ENCODE assay signal across 26 cellular contexts in genomic region chr5:93384977-93385376, GRCh38.
"Had no signal": no experiment of that assay in that cellular context is flagged by ENCODE, and none has a peak within 500 bp of the region (broad histone marks: within the 10 kb centered on the region; RNA-seq: fewer than 3 reads in every experiment).

No MANE protein-coding gene starts in this region.

- H3K27ac Mint-ChIP-seq: mesothelial cell of epicardium; naive B cell; natural killer cell; progenitor cell of endocrine pancreas; stimulated activated naive B cell treated with anti-CD40 and anti-IgM and Interleukin-4, amounts not matched to agents 10 μg/mL and 1 μg/mL and 100 μg/mL, for 72 hours had no signal

- DNase-seq: kidney glomerular epithelial cell; left cardiac atrium; left lung; lower lobe of right lung; mesendoderm; naive B cell; natural killer cell; ovary; right lobe of liver; stimulated activated CD4-positive, alpha-beta T cell treated with anti-CD3 and anti-CD28 coated beads, Interleukin-1b, Interleukin-23, amount 100 ng/mL, for 48 hours; stimulated activated CD4-positive, alpha-beta T cell treated with anti-CD3 and anti-CD28 coated beads, Interleukin-2, amount 100 ng/mL, for 48 hours; stimulated activated CD4-positive, alpha-beta T cell treated with anti-CD3 and anti-CD28 coated beads, Interleukin-4, amount 100 ng/mL, for 4 hours; stimulated activated CD8-positive, alpha-beta memory T cell treated with anti-CD3 and anti-CD28 coated beads, Interleukin-4, amount 100 ng/mL, for 48 hours; stimulated activated naive B cell treated with anti-CD40 and anti-IgM and Interleukin-4, amounts not matched to agents 10 μg/mL and 1 μg/mL and 100 μg/mL, for 72 hours; stimulated activated naive CD8-positive, alpha-beta T cell treated with anti-CD3 and anti-CD28 coated beads, Interleukin-15, Interleukin-2, amounts not matched to agents 100 U/mL and 50 U/mL, for 24 hours; stomach; testis; thyroid gland; transverse colon; upper lobe of left lung had no signal

- H3K36me3 ChIP-seq: left lung, lower lobe of right lung, ovary, right atrium auricular region, right lobe of liver, stomach, thyroid gland, transverse colon, upper lobe of left lung, vagina had no signal

- H3K27ac ChIP-seq: hepatocyte, left lung, lower lobe of right lung, ovary, right atrium auricular region, right lobe of liver, stomach, testis, thyroid gland, transverse colon, upper lobe of left lung, vagina had no signal

- ATAC-seq: left cardiac atrium; left lung; lower lobe of right lung; natural killer cell; right lobe of liver; stimulated activated naive B cell treated with anti-CD40 and anti-IgM and Interleukin-4, amounts not matched to agents 10 μg/mL and 1 μg/mL and 100 μg/mL, for 72 hours; stimulated activated naive CD8-positive, alpha-beta T cell treated with anti-CD3 and anti-CD28 coated beads, Interleukin-15, Interleukin-2, amounts not matched to agents 100 U/mL and 50 U/mL, for 24 hours had no signal

- H3K27me3 Mint-ChIP-seq: progenitor cell of endocrine pancreas; stimulated activated naive B cell treated with anti-CD40 and anti-IgM and Interleukin-4, amounts not matched to agents 10 μg/mL and 1 μg/mL and 100 μg/mL, for 72 hours had no signal

- H3K4me3 Mint-ChIP-seq: mesothelial cell of epicardium; naive B cell; natural killer cell; stimulated activated naive B cell treated with anti-CD40 and anti-IgM and Interleukin-4, amounts not matched to agents 10 μg/mL and 1 μg/mL and 100 μg/mL, for 72 hours had no signal

- H3K4me1 ChIP-seq: left lung, lower lobe of right lung, right atrium auricular region, right lobe of liver, stomach, testis, thyroid gland, transverse colon, upper lobe of left lung, vagina had no signal

- H3K4me2 ChIP-seq: hepatocyte, smooth muscle cell had no signal

- H3K4me1 Mint-ChIP-seq: naive B cell; natural killer cell; stimulated activated naive B cell treated with anti-CD40 and anti-IgM and Interleukin-4, amounts not matched to agents 10 μg/mL and 1 μg/mL and 100 μg/mL, for 72 hours had no signal

- H3K9me3 ChIP-seq: left lung, lower lobe of right lung, ovary, right atrium auricular region, right lobe of liver, stomach, testis, thyroid gland, transverse colon, upper lobe of left lung, vagina had no signal

- H3K36me3 Mint-ChIP-seq: naive B cell; natural killer cell; stimulated activated naive B cell treated with anti-CD40 and anti-IgM and Interleukin-4, amounts not matched to agents 10 μg/mL and 1 μg/mL and 100 μg/mL, for 72 hours had no signal

- H3K79me2 ChIP-seq: hepatocyte had no signal

- H2AFZ ChIP-seq: hepatocyte had no signal

- H3K27me3 ChIP-seq: hepatocyte, left lung, ovary, right atrium auricular region, right lobe of liver, stomach, testis, thyroid gland, transverse colon, upper lobe of left lung, vagina had no signal

- H3K4me3 ChIP-seq: hepatocyte, left lung, lower lobe of right lung, ovary, right atrium auricular region, right lobe of liver, smooth muscle cell, stomach, testis, thyroid gland, transverse colon, upper lobe of left lung, vagina had no signal
